In genomic region chr17:63826468-63827001, GRCh38 we compare ENCODE assay signal across 3 cellular contexts.
TF ChIP-seq lines count a peak whose summit lies in the region.

No MANE protein-coding gene starts in this region.

TF ChIP-seq in GM23338, 12 proteins besides CTCF, POLR2A, EP300 and RAD21 (continued from another document and continues in another):
- TF ChIP-seq POLR2AphosphoS5 (IDR thresholded peaks at IDR 0.05; ENCODE audit: low read depth) (no peak), ZNF331 (CRISPR knock-in tag; IDR thresholded peaks at IDR 0.05; ENCODE audit: low read depth) (no peak), STAT1 (IDR thresholded peaks at IDR 0.05; ENCODE audit: unreplicated experiment) (no peak), REST (IDR thresholded peaks at IDR 0.05; ENCODE audit: unreplicated experiment) (no peak), JUNB (IDR thresholded peaks at IDR 0.05; ENCODE audit: unreplicated experiment) (no peak), ZNF114 (CRISPR knock-in tag; IDR thresholded peaks at IDR 0.05) (no peak), ETS1 (IDR thresholded peaks at IDR 0.05) (no peak)

TF ChIP-seq in SK-N-SH, 30 proteins besides CTCF, POLR2A, EP300 and RAD21 (continued from another document):
- no peak for TF ChIP-seq PBX3 (IDR thresholded peaks at IDR 0.05)

TF ChIP-seq in neural cell, 6 proteins besides CTCF, POLR2A, EP300 and RAD21 (continued from another document):
- no peak for TF ChIP-seq REST (IDR thresholded peaks at IDR 0.05; ENCODE audit: borderline replicate concordance)
- TF ChIP-seq EZH2 (IDR thresholded peaks at IDR 0.05; ENCODE audit: borderline replicate concordance, insufficient read depth, low read length, poor library complexity, severe bottlenecking) = no peak
- TF ChIP-seq POLR2AphosphoS5 (IDR thresholded peaks at IDR 0.05) = no peak
TF ChIP-seq in neural cell: peak in this region for 0.
